In genomic region chr16:341095-341973, GRCh38 we compare ENCODE assay signal across 6 cellular contexts. TPM values are rescaled to one million over a fixed set of nuclear protein-coding genes. Genes with fewer than 3 reads are reported as not detected.
"Had no signal": no experiment of that assay in that cellular context is flagged by ENCODE, and none has a peak within 500 bp of the region (broad histone marks: within the 10 kb centered on the region; RNA-seq: fewer than 3 reads in every experiment).

No MANE protein-coding gene starts in this region.

RNA-seq across cellular contexts. Expression of gene PDIA2, which starts 58.4 kb away (rescaled TPM):
- total RNA-seq: activated CD4-positive, alpha-beta memory T cell treated with anti-CD3 and anti-CD28 coated beads, Interleukin-2, amount 10 ng/mL, durations not matched to agents 7 days and 5 days; activated CD4-positive, alpha-beta T cell treated with anti-CD3 and anti-CD28 coated beads, Interleukin-2, amount 10 ng/mL, durations not matched to agents 7 days and 5 days; activated naive CD4-positive, alpha-beta T cell treated with anti-CD3 and anti-CD28 coated beads, Interleukin-2, amount 50 U/mL, for 72 hours; bronchial epithelial cell; endothelial cell of umbilical vein; esophagus squamous epithelium had no signal
